In the genomic region with DNA sequence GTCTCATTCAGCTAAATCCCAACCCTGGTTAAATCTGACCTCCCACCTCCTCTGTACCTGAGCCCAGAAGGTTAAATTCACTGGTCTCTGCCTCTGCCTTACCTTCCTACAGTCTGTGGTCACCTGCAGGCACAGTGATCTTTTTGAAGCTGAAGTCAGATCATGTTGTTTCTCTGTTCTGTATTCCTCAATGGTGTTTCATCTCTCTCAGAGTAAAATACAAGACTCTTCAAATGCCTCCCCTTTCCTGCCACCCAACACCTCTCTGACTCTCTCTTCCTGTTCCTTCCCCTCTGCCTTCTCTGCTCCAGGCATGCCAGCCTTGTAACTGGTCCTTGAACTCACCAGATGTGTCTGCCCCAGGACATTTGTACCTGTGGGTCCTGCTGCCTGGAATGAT, we compare ENCODE assay signal across 21 cellular contexts.
DNase-seq lines count a peak whose midpoint lies in the region; ATAC-seq and TF ChIP-seq lines count a peak whose summit lies in the region.
"Had no signal": no experiment of that assay in that cellular context is flagged by ENCODE, and none has a peak within 500 bp of the region (broad histone marks: within the 10 kb centered on the region; RNA-seq: fewer than 3 reads in every experiment).

No MANE protein-coding gene starts in this region.

- BruUV-seq in Caco-2 (replicated peaks; lab: Mats Ljungman, UMichigan) = no TSS peak

- H3K4me3 ChIP-seq in Caco-2 (ENCODE audit: low read depth, low read length) (no peak overlapping the region), osteoblast (ENCODE audit: insufficient read depth, low read length) (no peak overlapping the region), right atrium auricular region (no peak overlapping the region)
- no peak overlapping the region for H3K4me3 ChIP-seq in naive thymus-derived CD4-positive, alpha-beta T cell (ENCODE audit: low read length)
- H3K4me3 ChIP-seq: GM23338, HAP-1 had no signal

- ATAC-seq in activated naive CD8-positive, alpha-beta T cell treated with anti-CD3 and anti-CD28 coated beads, Interleukin-2, amount 50 U/mL, for 24 hours = no peak
- ATAC-seq in naive thymus-derived CD4-positive, alpha-beta T cell = no peak
- no peak for ATAC-seq in Right ventricle myocardium inferior
- ATAC-seq: GM23338, HepG2, SK-N-SH treated with all-trans-retinoic acid at 6 μM for 48 hours had no signal

- peaks cover 30% of the 10 kb centered on the region for H3K9me3 ChIP-seq in Caco-2
- H3K9me3 ChIP-seq in naive thymus-derived CD4-positive, alpha-beta T cell (ENCODE audit: control insufficient read depth in 2 of 3, low read length in 3 of 3) = no peaks in the 10 kb centered on the region
- H3K9me3 ChIP-seq in osteoblast (ENCODE audit: low read depth, low read length) = peaks cover 12% of the 10 kb centered on the region
- peaks cover 0 to 6% of the 10 kb centered on the region in 2 donors for H3K9me3 ChIP-seq in right atrium auricular region
- H3K9me3 ChIP-seq: HAP-1 had no signal

- intact Hi-C loops in Caco-2 (cut with micrococcal nuclease; ENCODE audit: unreplicated experiment) (no loop called here), Right ventricle myocardium inferior (cut with DNase I) (no loop called here)
- intact Hi-C loops in naive thymus-derived CD4-positive, alpha-beta T cell (cut with micrococcal nuclease) = loop anchor here in 1 of 2 donors (5.0 kb wide), 3 partner anchors 83 to 397 kb away; no protein-coding TSS in a partner anchor

- POLR2A ChIA-PET in Caco-2 (lab: Charles Lee) = no interaction called here
- POLR2A ChIA-PET in naive thymus-derived CD4-positive, alpha-beta T cell (lab: Charles Lee) = interaction anchor here (0.9 to 1.2 kb wide), 2 partner anchors 95 to 186 kb away, joined by 3 to 4 read pairs; no protein-coding TSS in a partner anchor

- CTCF ChIA-PET in Caco-2 (lab: Charles Lee) = no interaction called here
- CTCF ChIA-PET in naive thymus-derived CD4-positive, alpha-beta T cell (lab: Charles Lee) = interaction anchor here (0.6 to 0.7 kb wide), 2 partner anchors 66 to 122 kb away, joined by 3 to 4 read pairs; no protein-coding TSS in a partner anchor

- H4K20me1 ChIP-seq in osteoblast (ENCODE audit: insufficient read depth, low read length) = no peaks in the 10 kb centered on the region

- H3K27ac ChIP-seq in naive thymus-derived CD4-positive, alpha-beta T cell (ENCODE audit: low read depth, low read length) = peak overlapping the region; percentile 9
- no peak overlapping the region for H3K27ac ChIP-seq in osteoblast (ENCODE audit: low read depth, low read length)
- no peak overlapping the region for H3K27ac ChIP-seq in right atrium auricular region

- H3K27ac Mint-ChIP-seq in activated naive CD8-positive, alpha-beta T cell = peak overlapping the region; percentile 73
- no peak overlapping the region for H3K27ac Mint-ChIP-seq in activated naive CD8-positive, alpha-beta T cell treated with anti-CD3 and anti-CD28 coated beads, Interleukin-2, amount 50 U/mL, for 24 hours
- peak overlapping the region; percentile 72 for H3K27ac Mint-ChIP-seq in Caco-2 (ENCODE audit: unreplicated experiment)
- H3K27ac Mint-ChIP-seq in naive thymus-derived CD4-positive, alpha-beta T cell = peak overlapping the region in 8 of 9 donors; percentile 78 to 93 (median 88)
- H3K27ac Mint-ChIP-seq: GM23338, HFFc6 had no signal

- peaks cover 3% of the 10 kb centered on the region for H3K36me3 Mint-ChIP-seq in activated naive CD8-positive, alpha-beta T cell
- H3K36me3 Mint-ChIP-seq in activated naive CD8-positive, alpha-beta T cell treated with anti-CD3 and anti-CD28 coated beads, Interleukin-2, amount 50 U/mL, for 24 hours (ENCODE audit: low read depth) = no peaks in the 10 kb centered on the region
- peaks cover 10% of the 10 kb centered on the region for H3K36me3 Mint-ChIP-seq in Caco-2 (ENCODE audit: insufficient read depth, unreplicated experiment)
- H3K36me3 Mint-ChIP-seq in naive thymus-derived CD4-positive, alpha-beta T cell = peaks cover 0 to 3% (median 0%) of the 10 kb centered on the region in 5 donors

- no peak overlapping the region for H2AFZ ChIP-seq in osteoblast (ENCODE audit: low read length)
- H2AFZ ChIP-seq: GM23338 had no signal

- H3K79me2 ChIP-seq in osteoblast (ENCODE audit: insufficient read depth, low read length) = no peaks in the 10 kb centered on the region

- no peaks in the 10 kb centered on the region for H3K9me3 Mint-ChIP-seq in activated naive CD8-positive, alpha-beta T cell (ENCODE audit: low read depth)
- H3K9me3 Mint-ChIP-seq in activated naive CD8-positive, alpha-beta T cell treated with anti-CD3 and anti-CD28 coated beads, Interleukin-2, amount 50 U/mL, for 24 hours = peaks cover 1% of the 10 kb centered on the region
- H3K9me3 Mint-ChIP-seq in Caco-2 (ENCODE audit: unreplicated experiment) = peaks cover 41% of the 10 kb centered on the region
- peaks cover 0 to 4% (median 0%) of the 10 kb centered on the region in 11 donors for H3K9me3 Mint-ChIP-seq in naive thymus-derived CD4-positive, alpha-beta T cell

- H3K36me3 ChIP-seq in Caco-2 (ENCODE audit: control insufficient read depth, insufficient read depth, low read length) (no peaks in the 10 kb centered on the region), osteoblast (ENCODE audit: insufficient read depth, low read length) (no peaks in the 10 kb centered on the region), right atrium auricular region (no peaks in the 10 kb centered on the region)
- H3K36me3 ChIP-seq in naive thymus-derived CD4-positive, alpha-beta T cell (ENCODE audit: control insufficient read depth in 2 of 3, insufficient read depth in 3 of 3, low read length in 3 of 3) = no peaks in the 10 kb centered on the region
- H3K36me3 ChIP-seq: HAP-1 had no signal

- no peak overlapping the region for H3K4me2 ChIP-seq in osteoblast (ENCODE audit: insufficient read depth, low read length)
- H3K4me2 ChIP-seq: GM23338 had no signal

- peaks cover 30% of the 10 kb centered on the region for H3K4me1 ChIP-seq in Caco-2
- peaks cover 0 to 54% of the 10 kb centered on the region in 2 donors for H3K4me1 ChIP-seq in naive thymus-derived CD4-positive, alpha-beta T cell (ENCODE audit: control insufficient read depth in 2 of 2, insufficient read depth in 2 of 2, low read length in 2 of 2)
- H3K4me1 ChIP-seq in osteoblast (ENCODE audit: insufficient read depth, low read length) = peaks cover 8% of the 10 kb centered on the region
- H3K4me1 ChIP-seq in right atrium auricular region = no peaks in the 10 kb centered on the region
- H3K4me1 ChIP-seq: HAP-1 had no signal

- peaks cover 67% of the 10 kb centered on the region for H3K4me1 Mint-ChIP-seq in activated naive CD8-positive, alpha-beta T cell (ENCODE audit: low read depth)
- H3K4me1 Mint-ChIP-seq in activated naive CD8-positive, alpha-beta T cell treated with anti-CD3 and anti-CD28 coated beads, Interleukin-2, amount 50 U/mL, for 24 hours = peaks cover 36% of the 10 kb centered on the region
- peaks cover 7% of the 10 kb centered on the region for H3K4me1 Mint-ChIP-seq in Caco-2 (ENCODE audit: low read depth, unreplicated experiment)
- H3K4me1 Mint-ChIP-seq in naive thymus-derived CD4-positive, alpha-beta T cell = peaks cover 12 to 96% (median 64%) of the 10 kb centered on the region in 7 donors
- H3K4me1 Mint-ChIP-seq: GM23338 had no signal

- no peaks in the 10 kb centered on the region for H3K27me3 ChIP-seq in Caco-2 (replicated peaks; ENCODE audit: control insufficient read depth, insufficient read depth, low read length)
- H3K27me3 ChIP-seq in naive thymus-derived CD4-positive, alpha-beta T cell (ENCODE audit: control insufficient read depth in 2 of 2, insufficient read depth in 2 of 2, low read length in 2 of 2) = no peaks in the 10 kb centered on the region
- H3K27me3 ChIP-seq in osteoblast (ENCODE audit: insufficient read depth, low read length) = peaks cover 15% of the 10 kb centered on the region
- H3K27me3 ChIP-seq in right atrium auricular region = no peaks in the 10 kb centered on the region

- TF ChIP-seq CTCF in Caco-2 (IDR thresholded peaks at IDR 0.05; ENCODE audit: insufficient read depth in 1 of 2, low read depth in 1 of 2, low read length in 1 of 2, severe bottlenecking in 1 of 2, unreplicated experiment in 1 of 2) = no peak
- no peak for TF ChIP-seq CTCF in osteoblast (IDR thresholded peaks at IDR 0.05; ENCODE audit: extremely low read depth, low read depth, low read length)
- no peak for TF ChIP-seq CTCF in right atrium auricular region (IDR thresholded peaks at IDR 0.05)

- no peak for DNase-seq in activated naive CD8-positive, alpha-beta T cell treated with anti-CD3 and anti-CD28 coated beads, Interleukin-2, amount 50 U/mL, for 24 hours
- no peak for DNase-seq in Caco-2
- peak in 5 of 9 donors; percentile 27 to 45 (median 40) for DNase-seq in naive thymus-derived CD4-positive, alpha-beta T cell
- DNase-seq in Right ventricle myocardium inferior (ENCODE audit: missing footprints) = no peak
- DNase-seq in osteoblast (ENCODE audit: insufficient read length, low spot score, missing footprints) = no peak
- DNase-seq in right atrium auricular region (ENCODE audit: low spot score) = no peak
- DNase-seq: C1 segment of cervical spinal cord, HFFc6, Karpas-422, NCI-H1092 treated with DMSO at 0.1 percent for 48 hours, NCI-H1436 treated with DMSO at 0.1 percent for 48 hours, NCI-H187 treated with DMSO at 0.1 percent for 48 hours, NCI-H2171 treated with DMSO at 0.1 percent for 48 hours, NCI-H345, NCI-H510A treated with DMSO at 0.1 percent for 48 hours, NCI-H774 had no signal

- peak overlapping the region; percentile 6 for H3K4me3 Mint-ChIP-seq in activated naive CD8-positive, alpha-beta T cell
- H3K4me3 Mint-ChIP-seq in activated naive CD8-positive, alpha-beta T cell treated with anti-CD3 and anti-CD28 coated beads, Interleukin-2, amount 50 U/mL, for 24 hours = no peak overlapping the region
- H3K4me3 Mint-ChIP-seq in Caco-2 (ENCODE audit: unreplicated experiment) = no peak overlapping the region
- peak overlapping the region in 9 of 10 donors; percentile 30 to 82 (median 69) for H3K4me3 Mint-ChIP-seq in naive thymus-derived CD4-positive, alpha-beta T cell
- H3K4me3 Mint-ChIP-seq: GM23338, HFFc6 had no signal

- no peaks in the 10 kb centered on the region for H3K27me3 Mint-ChIP-seq in activated naive CD8-positive, alpha-beta T cell
- no peaks in the 10 kb centered on the region for H3K27me3 Mint-ChIP-seq in activated naive CD8-positive, alpha-beta T cell treated with anti-CD3 and anti-CD28 coated beads, Interleukin-2, amount 50 U/mL, for 24 hours
- no peaks in the 10 kb centered on the region for H3K27me3 Mint-ChIP-seq in Caco-2 (ENCODE audit: insufficient read depth, unreplicated experiment)
- peaks cover 0 to 2% (median 0%) of the 10 kb centered on the region in 5 donors for H3K27me3 Mint-ChIP-seq in naive thymus-derived CD4-positive, alpha-beta T cell

Comparison
In these comparisons a context has a peak if more than half of its experiments do, and no peak if none do; other contexts are left out.
1. H3K4me3 Mint-ChIP-seq: peak in activated naive CD8-positive, alpha-beta T cell (single experiment) and naive thymus-derived CD4-positive, alpha-beta T cell (9 of 10); none in activated naive CD8-positive, alpha-beta T cell treated with anti-CD3 and anti-CD28 coated beads, Interleukin-2, amount 50 U/mL, for 24 hours (single experiment) and Caco-2 (single experiment).
2. DNase-seq: peak in naive thymus-derived CD4-positive, alpha-beta T cell (5 of 9); none in activated naive CD8-positive, alpha-beta T cell treated with anti-CD3 and anti-CD28 coated beads, Interleukin-2, amount 50 U/mL, for 24 hours (single experiment), Caco-2 (0 of 2), Right ventricle myocardium inferior (single experiment), osteoblast (single experiment) and right atrium auricular region (single experiment).